ENCODE assay signal across 2 cellular contexts in the genomic region with DNA sequence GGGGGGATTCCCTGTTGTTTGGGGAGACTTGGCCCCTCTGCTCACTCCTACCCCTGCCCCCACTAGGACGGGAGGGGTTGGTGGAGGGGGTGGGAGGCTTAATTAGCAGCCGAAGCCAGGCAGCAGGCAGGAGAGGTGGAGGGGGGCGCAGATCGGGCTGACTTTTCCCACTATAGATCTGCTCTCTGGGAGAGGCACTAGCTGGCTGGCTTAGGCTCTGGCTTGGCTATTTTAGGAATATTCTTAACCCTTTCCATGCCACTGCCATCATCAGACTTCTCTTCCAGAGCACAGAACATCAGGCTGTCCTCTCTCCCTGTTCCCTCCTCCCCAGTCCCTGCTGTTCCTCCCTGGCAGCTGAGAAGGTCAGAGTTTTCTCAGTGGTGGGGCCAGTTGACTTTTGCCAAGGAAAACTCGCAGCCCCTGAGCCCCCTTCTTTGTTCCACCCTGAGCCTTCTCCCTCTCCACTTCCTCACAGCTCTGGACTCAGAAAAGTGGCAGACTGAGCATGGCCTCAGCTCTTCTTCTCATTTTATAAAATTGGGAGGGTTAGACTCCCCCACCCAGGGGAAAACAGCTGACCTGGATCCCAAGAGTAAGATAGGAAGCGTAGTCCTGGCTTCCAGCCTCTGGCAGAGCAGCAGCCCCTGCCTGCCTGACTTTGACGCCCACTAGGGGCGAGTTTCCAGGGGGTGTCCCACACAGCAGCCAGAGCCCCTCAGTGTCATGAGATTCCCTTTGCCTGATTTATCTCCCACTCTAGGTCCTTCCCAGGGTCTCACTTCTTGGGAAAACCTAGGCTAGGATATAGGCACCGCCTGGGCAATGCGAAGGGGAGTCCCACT.
TF ChIP-seq lines count a peak whose summit lies in the region.

No MANE protein-coding gene starts in this region.

TF ChIP-seq in IMR-90, 13 proteins besides CTCF, POLR2A, EP300 and RAD21:
- TF ChIP-seq RFX5 (IDR thresholded peaks at IDR 0.05; ENCODE audit: low read depth, low read length) (no peak), NFE2L2 (IDR thresholded peaks at IDR 0.05; ENCODE audit: low read depth, low read length) (no peak), MAZ (IDR thresholded peaks at IDR 0.05; ENCODE audit: borderline replicate concordance, low read depth, low read length) (no peak), RCOR1 (IDR thresholded peaks at IDR 0.05; ENCODE audit: insufficient replicate concordance, low read length) (no peak), FOS (IDR thresholded peaks at IDR 0.05; ENCODE audit: low read depth, low read length) (no peak), CHD1 (IDR thresholded peaks at IDR 0.05; ENCODE audit: low read depth, low read length) (no peak), MAFK (IDR thresholded peaks at IDR 0.05; ENCODE audit: low read depth, low read length) (no peak), BHLHE40 (IDR thresholded peaks at IDR 0.05; ENCODE audit: low read depth, low read length) (no peak), CEBPB (IDR thresholded peaks at IDR 0.05; ENCODE audit: low read depth, low read length) (no peak), SMC3 (IDR thresholded peaks at IDR 0.05; ENCODE audit: low read depth, low read length) (no peak), MXI1 (IDR thresholded peaks at IDR 0.05; ENCODE audit: borderline replicate concordance, low read depth, low read length) (no peak)
- TF ChIP-seq, protein P1, sequence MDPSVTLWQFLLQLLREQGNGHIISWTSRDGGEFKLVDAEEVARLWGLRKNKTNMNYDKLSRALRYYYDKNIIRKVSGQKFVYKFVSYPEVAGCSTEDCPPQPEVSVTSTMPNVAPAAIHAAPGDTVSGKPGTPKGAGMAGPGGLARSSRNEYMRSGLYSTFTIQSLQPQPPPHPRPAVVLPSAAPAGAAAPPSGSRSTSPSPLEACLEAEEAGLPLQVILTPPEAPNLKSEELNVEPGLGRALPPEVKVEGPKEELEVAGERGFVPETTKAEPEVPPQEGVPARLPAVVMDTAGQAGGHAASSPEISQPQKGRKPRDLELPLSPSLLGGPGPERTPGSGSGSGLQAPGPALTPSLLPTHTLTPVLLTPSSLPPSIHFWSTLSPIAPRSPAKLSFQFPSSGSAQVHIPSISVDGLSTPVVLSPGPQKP (IDR thresholded peaks at IDR 0.05; ENCODE audit: borderline replicate concordance, low read depth, low read length) = no peak
- TF ChIP-seq, protein P2, sequence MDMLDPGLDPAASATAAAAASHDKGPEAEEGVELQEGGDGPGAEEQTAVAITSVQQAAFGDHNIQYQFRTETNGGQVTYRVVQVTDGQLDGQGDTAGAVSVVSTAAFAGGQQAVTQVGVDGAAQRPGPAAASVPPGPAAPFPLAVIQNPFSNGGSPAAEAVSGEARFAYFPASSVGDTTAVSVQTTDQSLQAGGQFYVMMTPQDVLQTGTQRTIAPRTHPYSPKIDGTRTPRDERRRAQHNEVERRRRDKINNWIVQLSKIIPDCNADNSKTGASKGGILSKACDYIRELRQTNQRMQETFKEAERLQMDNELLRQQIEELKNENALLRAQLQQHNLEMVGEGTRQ (IDR thresholded peaks at IDR 0.05; ENCODE audit: low read depth, low read length) = no peak

TF ChIP-seq in H1, 55 proteins besides CTCF, POLR2A, EP300 and RAD21:
- TF ChIP-seq, protein P3, sequence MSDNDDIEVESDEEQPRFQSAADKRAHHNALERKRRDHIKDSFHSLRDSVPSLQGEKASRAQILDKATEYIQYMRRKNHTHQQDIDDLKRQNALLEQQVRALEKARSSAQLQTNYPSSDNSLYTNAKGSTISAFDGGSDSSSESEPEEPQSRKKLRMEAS (IDR thresholded peaks at IDR 0.05) = no peak
- TF ChIP-seq TCF12 (IDR thresholded peaks at IDR 0.05; ENCODE audit: low read depth, low read length) = no peak
- no peak for TF ChIP-seq SUZ12 (IDR thresholded peaks at IDR 0.05; ENCODE audit: low read length)
- TF ChIP-seq GABPA (IDR thresholded peaks at IDR 0.05; ENCODE audit: borderline replicate concordance, insufficient read depth, low read length) = no peak
- no peak for TF ChIP-seq SIRT6 (IDR thresholded peaks at IDR 0.05; ENCODE audit: low read length)
- TF ChIP-seq PHF8 (conservative IDR thresholded peaks at IDR 0.05; ENCODE audit: low read depth, low read length) = no peak
- no peak for TF ChIP-seq CEBPB (IDR thresholded peaks at IDR 0.05; ENCODE audit: low read depth, low read length)
- no peak for TF ChIP-seq YY1 (IDR thresholded peaks at IDR 0.05; ENCODE audit: low read depth, low read length)
- no peak for TF ChIP-seq HDAC2 (IDR thresholded peaks at IDR 0.05; ENCODE audit: borderline replicate concordance in 1 of 2, low read depth in 2 of 2, low read length in 2 of 2)
- no peak for TF ChIP-seq NRF1 (IDR thresholded peaks at IDR 0.05; ENCODE audit: low read depth, low read length)
- TF ChIP-seq GTF2F1 (IDR thresholded peaks at IDR 0.05; ENCODE audit: borderline replicate concordance, low read depth, low read length) = no peak
- no peak for TF ChIP-seq FOSL1 (IDR thresholded peaks at IDR 0.05; ENCODE audit: insufficient read depth, low read depth, low read length)
- no peak for TF ChIP-seq CREB1 (IDR thresholded peaks at IDR 0.05)
- TF ChIP-seq CHD1 (IDR thresholded peaks at IDR 0.05; ENCODE audit: low read depth, low read length) = no peak
- no peak for TF ChIP-seq CHD2 (IDR thresholded peaks at IDR 0.05; ENCODE audit: low read length)
- TF ChIP-seq, protein P2 (IDR thresholded peaks at IDR 0.05; ENCODE audit: low read length) = no peak
- no peak for TF ChIP-seq CBX8 (IDR thresholded peaks at IDR 0.05; ENCODE audit: borderline replicate concordance, low read depth, low read length)
